Comparison of ENCODE assay signal across 20 cellular contexts in genomic region chr11:118060081-118060661, GRCh38. TPM values are rescaled to one million over a fixed set of nuclear protein-coding genes. Genes with fewer than 3 reads are reported as not detected.
DNase-seq lines count a peak whose midpoint lies in the region; ATAC-seq and TF ChIP-seq lines count a peak whose summit lies in the region.
"Had no signal": no experiment of that assay in that cellular context is flagged by ENCODE, and none has a peak within 500 bp of the region (broad histone marks: within the 10 kb centered on the region; RNA-seq: fewer than 3 reads in every experiment).

No MANE protein-coding gene starts in this region.

- no peaks in the 10 kb centered on the region for H3K27me3 ChIP-seq in colonic mucosa

- in situ Hi-C loops in G401 (cut with HindIII; ENCODE audit: low sequenced_read_pairs), result no loop called here

- H3K27me3 Mint-ChIP-seq in T-helper 17 cell, result peaks cover 33% of the 10 kb centered on the region
- H3K27me3 Mint-ChIP-seq in chondrocyte (ENCODE audit: low read depth), result peaks cover 31% of the 10 kb centered on the region

- intact Hi-C loops in sciatic nerve (cut with DNase I) (no loop called here), colonic mucosa (cut with DNase I) (no loop called here)

- no peaks in the 10 kb centered on the region for H3K9me3 Mint-ChIP-seq in chondrocyte (ENCODE audit: low read depth)
- H3K9me3 Mint-ChIP-seq: IgD-negative memory B cell had no signal

- no peak overlapping the region for H3K27ac ChIP-seq in colonic mucosa

- H3K36me3 Mint-ChIP-seq in T-helper 17 cell (ENCODE audit: low read depth), result peaks cover 8% of the 10 kb centered on the region
- no peaks in the 10 kb centered on the region for H3K36me3 Mint-ChIP-seq in chondrocyte (ENCODE audit: low read depth)
- H3K36me3 Mint-ChIP-seq: IgD-negative memory B cell had no signal

- no peak overlapping the region for H3K4me3 ChIP-seq in colonic mucosa
- H3K4me3 ChIP-seq: GM12878 had no signal

- TF ChIP-seq CTCF in colonic mucosa (IDR thresholded peaks at IDR 0.05), result no peak
- TF ChIP-seq CTCF in chondrocyte (IDR thresholded peaks at IDR 0.05), result no peak

- DNase-seq in G401 (ENCODE audit: low spot score) (peak; percentile 50), T-helper 17 cell (no peak), islet precursor cell (peak; percentile 52), sciatic nerve (ENCODE audit: low spot score) (peak; percentile 34), colonic mucosa (no peak), LoVo (ENCODE audit: low spot score) (no peak), chondrocyte (ENCODE audit: low spot score) (no peak)
- no peak for DNase-seq in stimulated activated CD4-positive, alpha-beta T cell treated with anti-CD3 and anti-CD28 coated beads, Interleukin-12 subunit alpha, Interleukin-12 subunit beta, amount 100 ng/mL, for 4 hours
- DNase-seq: COR-L47; HCEC 1CT; NCI-H1694; NCI-H345; NCI-H69; NK-92 treated with Interleukin-12 subunit alpha and Interleukin-12 subunit beta, amount 100 ng/mL, for 24 hours had no signal

- H3K9ac ChIP-seq in colonic mucosa (ENCODE audit: low read depth in 2 of 2, low read length in 2 of 2), result no peak overlapping the region

- no peaks in the 10 kb centered on the region for H3K4me1 ChIP-seq in colonic mucosa

- H3K9me3 ChIP-seq in T-helper 17 cell (ENCODE audit: control insufficient read depth, low read length, poor library complexity, severe bottlenecking) (no peaks in the 10 kb centered on the region), colonic mucosa (no peaks in the 10 kb centered on the region)

- no peak overlapping the region for H3K4me3 Mint-ChIP-seq in T-helper 17 cell
- H3K4me3 Mint-ChIP-seq in chondrocyte (ENCODE audit: unreplicated experiment), result no peak overlapping the region
- H3K4me3 Mint-ChIP-seq: CD14-positive monocyte had no signal

- peak overlapping the region; percentile 2 for H3K27ac Mint-ChIP-seq in T-helper 17 cell
- H3K27ac Mint-ChIP-seq in chondrocyte (ENCODE audit: unreplicated experiment), result no peak overlapping the region
- H3K27ac Mint-ChIP-seq: IgD-negative memory B cell had no signal

- H3K4me1 Mint-ChIP-seq in T-helper 17 cell, result peaks cover 14% of the 10 kb centered on the region
- no peaks in the 10 kb centered on the region for H3K4me1 Mint-ChIP-seq in chondrocyte (ENCODE audit: low read depth)

- no peak for ATAC-seq in T-helper 17 cell
- peak; percentile 13 for ATAC-seq in sciatic nerve

- no peaks in the 10 kb centered on the region for H3K36me3 ChIP-seq in colonic mucosa

RNA-seq across cellular contexts. Expression of gene TMPRSS4, which starts 16.7 kb away (rescaled TPM):
- total RNA-seq in G401 (2014; rRNA removed; shearing (Covaris generic)), result not detected in 2 replicates
- total RNA-seq in T-helper 17 cell (not detected), sciatic nerve (not detected), colonic mucosa (100 to 1,000 TPM; 309 to 344 TPM), chondrocyte (not detected in 3 replicates)
- total RNA-seq: A673, HT1080, LHCN-M2 had no signal

RNA-seq across cellular contexts. Expression of gene SMIM35, which starts 26.6 kb away (rescaled TPM):
- not detected in 2 replicates for total RNA-seq in G401 (2014; rRNA removed; shearing (Covaris generic))
- total RNA-seq in T-helper 17 cell, result under 1 TPM; 0.13 to 0.30 TPM
- total RNA-seq in sciatic nerve, result not detected
- not detected for total RNA-seq in colonic mucosa
- not detected in 3 replicates for total RNA-seq in chondrocyte
- total RNA-seq: A673, GM12878, HT1080, LHCN-M2 had no signal

Comparison
In these comparisons a context has a peak if more than half of its experiments do, and no peak if none do; other contexts are left out.
1. DNase-seq: peak in G401 (single experiment), islet precursor cell (single experiment) and sciatic nerve (single experiment); none in T-helper 17 cell (0 of 3), colonic mucosa (single experiment), LoVo (single experiment), chondrocyte (single experiment) and stimulated activated CD4-positive, alpha-beta T cell treated with anti-CD3 and anti-CD28 coated beads, Interleukin-12 subunit alpha, Interleukin-12 subunit beta, amount 100 ng/mL, for 4 hours (single experiment).
2. RNA of gene TMPRSS4, which starts 16.7 kb away (total RNA-seq): 309 to 344 TPM in colonic mucosa; not detected in G401, not detected in T-helper 17 cell, not detected in sciatic nerve (single experiment) and not detected in chondrocyte; every median in the first group is over 100 times any median in the second.